ENCODE assay signal across 20 cellular contexts in the genomic region with DNA sequence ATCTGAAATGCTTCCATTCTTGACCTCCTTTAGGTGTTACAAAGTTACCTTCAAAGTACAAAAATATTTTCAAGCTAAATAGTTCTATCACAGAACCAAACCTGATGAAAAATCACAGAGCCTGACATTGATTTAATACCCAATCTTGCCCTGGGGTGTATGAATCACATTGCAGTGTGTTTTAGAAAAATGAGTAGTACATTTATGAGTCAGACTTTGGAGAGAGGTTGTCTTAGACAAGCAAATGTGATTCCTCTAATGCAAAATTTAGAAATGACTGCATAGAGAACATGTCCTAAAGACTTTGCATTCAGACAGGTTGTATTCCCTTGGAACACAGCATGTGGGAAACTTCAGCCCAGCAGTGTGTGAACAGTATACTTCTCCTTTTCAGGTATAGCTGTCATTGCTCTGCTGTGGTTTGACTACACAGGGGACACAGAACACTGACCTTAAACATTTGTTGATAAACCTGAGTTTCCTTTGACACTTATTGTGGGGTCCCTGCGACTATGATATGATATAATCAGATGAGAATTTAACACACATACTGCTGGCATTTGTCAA.
DNase-seq lines count a peak whose midpoint lies in the region; ATAC-seq, FAIRE-seq and TF ChIP-seq lines count a peak whose summit lies in the region.
"Had no signal": no experiment of that assay in that cellular context is flagged by ENCODE, and none has a peak within 500 bp of the region (broad histone marks: within the 10 kb centered on the region; RNA-seq: fewer than 3 reads in every experiment).

No MANE protein-coding gene starts in this region.

- H3K9me3 Mint-ChIP-seq in chondrocyte (ENCODE audit: low read depth), result peaks cover 13% of the 10 kb centered on the region

- peak; percentile 10 for DNase-seq in A673 (ENCODE audit: low spot score)
- peak; percentile 78 for DNase-seq in RPMI7951 (ENCODE audit: low read depth)
- no peak for DNase-seq in chondrocyte (ENCODE audit: low spot score)
- no peak for DNase-seq in keratinocyte (ENCODE audit: low read depth, low spot score)
- DNase-seq in UCSD-AML1 (lab: John Stamatoyannopoulos, UW; ENCODE audit: unreplicated experiment), result no peak
- no peak for DNase-seq in NK-92 treated with Interleukin-12 subunit alpha and Interleukin-12 subunit beta, amount 100 ng/mL, for 24 hours (lab: John Stamatoyannopoulos, UW)
- DNase-seq: activated B cell treated with CpG ODN at 0.5 μM for 24 hours; DMS79 treated with DMSO at 0.1 percent for 48 hours; H7; KG1; NCI-H1105; psoas muscle; stimulated activated naive CD4-positive, alpha-beta T cell treated with Interleukin-2 at 50 U/mL for 16 hours; T-cell; upper lobe of left lung had no signal

- H3K36me3 Mint-ChIP-seq in chondrocyte (ENCODE audit: low read depth), result no peaks in the 10 kb centered on the region
- H3K36me3 Mint-ChIP-seq: CD14-positive monocyte, T-cell had no signal

- H3K9ac ChIP-seq in keratinocyte (ENCODE audit: control insufficient read depth, extremely low read depth, insufficient read depth, low read length), result no peak overlapping the region

- no peak overlapping the region for H3K4me2 ChIP-seq in keratinocyte (ENCODE audit: control insufficient read depth, extremely low read depth, insufficient read depth, low read depth, low read length)

- peaks cover 31% of the 10 kb centered on the region for H3K4me1 Mint-ChIP-seq in chondrocyte (ENCODE audit: low read depth)
- H3K4me1 Mint-ChIP-seq: activated B cell treated with CpG ODN at 0.5 μM for 24 hours, CD14-positive monocyte, T-cell had no signal

- POLR2A ChIA-PET in A673 (lab: Charles Lee; ENCODE audit: low non-redundant PET), result no interaction called here

- H3K36me3 ChIP-seq in A673 (ENCODE audit: insufficient read depth, low read length, poor library complexity, severe bottlenecking), result no peaks in the 10 kb centered on the region
- no peaks in the 10 kb centered on the region for H3K36me3 ChIP-seq in keratinocyte (ENCODE audit: control insufficient read depth in 2 of 2, extremely low read depth in 1 of 2, insufficient read depth in 2 of 2, low read length in 2 of 2)
- H3K36me3 ChIP-seq: upper lobe of left lung had no signal

- H3K4me1 ChIP-seq in A673 (ENCODE audit: insufficient read depth, low read length, poor library complexity, severe bottlenecking) (peaks cover 14% of the 10 kb centered on the region), keratinocyte (ENCODE audit: control insufficient read depth, extremely low read depth, insufficient read depth, low read length) (peaks cover 5% of the 10 kb centered on the region)
- H3K4me1 ChIP-seq: psoas muscle, upper lobe of left lung had no signal

- H3K79me2 ChIP-seq in keratinocyte (ENCODE audit: control insufficient read depth, insufficient read depth, low read length), result no peaks in the 10 kb centered on the region

- TF ChIP-seq CTCF in A673 (conservative IDR thresholded peaks at IDR 0.05; ENCODE audit: low read depth, low read length) (no peak), chondrocyte (IDR thresholded peaks at IDR 0.05) (no peak), keratinocyte (optimal IDR thresholded peaks at IDR 0.05 in 1 of 3, IDR thresholded peaks at IDR 0.05 in 1 of 3, conservative IDR thresholded peaks at IDR 0.05 in 1 of 3; ENCODE audit: extremely low read depth in 1 of 3, insufficient read depth in 2 of 3, low read length in 3 of 3) (no peak)

- no peak overlapping the region for H3K4me3 Mint-ChIP-seq in chondrocyte (ENCODE audit: unreplicated experiment)
- H3K4me3 Mint-ChIP-seq: activated B cell treated with CpG ODN at 0.5 μM for 24 hours; CD14-positive monocyte; natural killer cell treated with Interleukin-12 subunit alpha and Interleukin-12 subunit beta and Interleukin-15 and Interleukin-18, amount 100 ng/mL, for 72 hours; T-cell had no signal

- ATAC-seq in HG03442 (IDR thresholded peaks at IDR 0.05; ENCODE audit: unreplicated experiment) (no peak), HG03378 (IDR thresholded peaks at IDR 0.05; ENCODE audit: unreplicated experiment) (no peak)
- ATAC-seq: natural killer cell treated with Interleukin-12 subunit alpha and Interleukin-12 subunit beta and Interleukin-15 and Interleukin-18, amount 100 ng/mL, for 72 hours; T-cell had no signal

- no TSS peak for BruUV-seq in A673 (replicated peaks; lab: Mats Ljungman, UMichigan)

- no peak overlapping the region for H2AFZ ChIP-seq in keratinocyte (ENCODE audit: control insufficient read depth, low read length)

- H3K9me3 ChIP-seq in A673 (ENCODE audit: low read depth, low read length, poor library complexity, severe bottlenecking) (no peaks in the 10 kb centered on the region), keratinocyte (ENCODE audit: control insufficient read depth, low read depth, low read length) (no peaks in the 10 kb centered on the region)
- H3K9me3 ChIP-seq: psoas muscle had no signal

- peaks cover 2% of the 10 kb centered on the region for H3K27me3 Mint-ChIP-seq in chondrocyte (ENCODE audit: low read depth)
- H3K27me3 Mint-ChIP-seq: activated B cell treated with CpG ODN at 0.5 μM for 24 hours; natural killer cell treated with Interleukin-12 subunit alpha and Interleukin-12 subunit beta and Interleukin-15 and Interleukin-18, amount 100 ng/mL, for 72 hours; T-cell had no signal

- intact Hi-C loops in A673 (cut with micrococcal nuclease; ENCODE audit: unreplicated experiment), result no loop called here

- peak overlapping the region; percentile 77 for H3K27ac Mint-ChIP-seq in chondrocyte (ENCODE audit: unreplicated experiment)
- H3K27ac Mint-ChIP-seq: activated B cell treated with CpG ODN at 0.5 μM for 24 hours; CD14-positive monocyte; natural killer cell treated with Interleukin-12 subunit alpha and Interleukin-12 subunit beta and Interleukin-15 and Interleukin-18, amount 100 ng/mL, for 72 hours; T-cell had no signal

- H3K27me3 ChIP-seq in A673 (replicated peaks; ENCODE audit: insufficient read depth, low read depth, low read length, poor library complexity) (no peaks in the 10 kb centered on the region), keratinocyte (ENCODE audit: control insufficient read depth, extremely low read depth, insufficient read depth, low read length) (no peaks in the 10 kb centered on the region)
- H3K27me3 ChIP-seq: upper lobe of left lung had no signal

- dilution Hi-C loops in keratinocyte (cut with MboI; ENCODE audit: extremely low pct_ligation_motif_present, low sequenced_read_pairs), result no loop called here

- no peak overlapping the region for H3K4me3 ChIP-seq in A673 (ENCODE audit: low read depth, low read length, poor library complexity, severe bottlenecking)
- H3K4me3 ChIP-seq in keratinocyte (ENCODE audit: control insufficient read depth in 2 of 3, extremely low read depth in 1 of 3, insufficient read depth in 2 of 3, low read depth in 1 of 3, low read length in 3 of 3), result no peak overlapping the region
- H3K4me3 ChIP-seq: psoas muscle, upper lobe of left lung had no signal

- CTCF ChIA-PET in A673 (lab: Charles Lee), result no interaction called here

- H3K27ac ChIP-seq in A673 (ENCODE audit: low read depth, low read length, poor library complexity, severe bottlenecking) (no peak overlapping the region), keratinocyte (ENCODE audit: control insufficient read depth, insufficient read depth, low read length) (no peak overlapping the region)
- H3K27ac ChIP-seq: psoas muscle, upper lobe of left lung had no signal

- H3K9me1 ChIP-seq in keratinocyte (ENCODE audit: control insufficient read depth, extremely low read depth, insufficient read depth, low read length), result no peaks in the 10 kb centered on the region

- FAIRE-seq in keratinocyte (lab: Jason Lieb, UNC), result peak; percentile 48
- FAIRE-seq: A204.1 had no signal

- H4K20me1 ChIP-seq in keratinocyte (ENCODE audit: control insufficient read depth, extremely low read depth, insufficient read depth, low read length), result no peaks in the 10 kb centered on the region

Comparison
In these comparisons a context has a peak if more than half of its experiments do, and no peak if none do; other contexts are left out.
1. DNase-seq: peak in A673 (single experiment) and RPMI7951 (single experiment); none in chondrocyte (single experiment), keratinocyte (single experiment), UCSD-AML1 (single experiment) and NK-92 treated with Interleukin-12 subunit alpha and Interleukin-12 subunit beta, amount 100 ng/mL, for 24 hours (single experiment).